In the genomic region with DNA sequence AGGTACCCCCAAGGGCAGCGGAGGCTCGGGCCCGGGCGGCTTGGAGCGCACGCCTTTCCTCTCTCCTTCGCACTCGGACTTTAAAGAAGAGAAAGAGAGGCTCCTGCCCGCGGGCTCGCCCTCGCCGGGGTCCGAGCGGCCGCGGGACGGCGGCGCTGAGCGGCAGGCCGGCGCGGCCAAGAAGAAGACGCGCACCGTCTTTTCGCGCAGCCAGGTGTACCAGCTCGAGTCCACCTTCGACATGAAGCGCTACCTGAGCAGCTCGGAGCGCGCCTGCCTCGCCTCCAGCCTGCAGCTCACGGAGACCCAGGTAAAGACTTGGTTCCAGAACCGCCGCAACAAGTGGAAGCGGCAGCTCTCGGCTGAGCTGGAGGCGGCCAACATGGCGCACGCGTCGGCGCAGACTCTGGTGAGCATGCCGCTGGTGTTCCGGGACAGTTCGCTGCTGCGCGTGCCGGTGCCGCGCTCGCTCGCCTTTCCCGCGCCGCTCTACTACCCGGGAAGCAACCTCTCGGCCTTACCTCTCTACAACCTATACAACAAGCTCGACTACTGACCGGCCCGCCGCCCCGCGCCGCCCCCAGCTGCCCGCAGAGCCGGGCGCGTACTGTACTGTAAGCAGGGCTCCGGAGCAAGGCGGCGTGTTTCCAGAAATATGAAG, we compare ENCODE assay signal across 1 cellular context.
TF ChIP-seq lines count a peak whose summit lies in the region.

No MANE protein-coding gene starts in this region.

TF ChIP-seq in H1, 55 proteins besides CTCF, POLR2A, EP300 and RAD21:
- TF ChIP-seq CHD1 (IDR thresholded peaks at IDR 0.05; ENCODE audit: low read depth, low read length) = no peak
- TF ChIP-seq SAP30 (IDR thresholded peaks at IDR 0.05; ENCODE audit: insufficient read depth, insufficient replicate concordance, low read length) = no peak
- TF ChIP-seq CTBP2 (IDR thresholded peaks at IDR 0.05; ENCODE audit: borderline replicate concordance, insufficient read depth, insufficient read length, low read length) = peak; percentile 69
- TF ChIP-seq PHF8 (conservative IDR thresholded peaks at IDR 0.05; ENCODE audit: low read depth, low read length) = no peak
- TF ChIP-seq CEBPB (IDR thresholded peaks at IDR 0.05; ENCODE audit: low read depth, low read length) = no peak
- TF ChIP-seq, protein P1, sequence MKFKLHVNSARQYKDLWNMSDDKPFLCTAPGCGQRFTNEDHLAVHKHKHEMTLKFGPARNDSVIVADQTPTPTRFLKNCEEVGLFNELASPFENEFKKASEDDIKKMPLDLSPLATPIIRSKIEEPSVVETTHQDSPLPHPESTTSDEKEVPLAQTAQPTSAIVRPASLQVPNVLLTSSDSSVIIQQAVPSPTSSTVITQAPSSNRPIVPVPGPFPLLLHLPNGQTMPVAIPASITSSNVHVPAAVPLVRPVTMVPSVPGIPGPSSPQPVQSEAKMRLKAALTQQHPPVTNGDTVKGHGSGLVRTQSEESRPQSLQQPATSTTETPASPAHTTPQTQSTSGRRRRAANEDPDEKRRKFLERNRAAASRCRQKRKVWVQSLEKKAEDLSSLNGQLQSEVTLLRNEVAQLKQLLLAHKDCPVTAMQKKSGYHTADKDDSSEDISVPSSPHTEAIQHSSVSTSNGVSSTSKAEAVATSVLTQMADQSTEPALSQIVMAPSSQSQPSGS (IDR thresholded peaks at IDR 0.05; ENCODE audit: low read length) = no peak
- TF ChIP-seq BACH1 (IDR thresholded peaks at IDR 0.05; ENCODE audit: low read length) = no peak
- TF ChIP-seq ASH2L (IDR thresholded peaks at IDR 0.05; ENCODE audit: low read length) = peak; percentile 62
- TF ChIP-seq HDAC2 (IDR thresholded peaks at IDR 0.05; ENCODE audit: borderline replicate concordance in 1 of 2, low read depth in 2 of 2, low read length in 2 of 2) = 0 out of 4 replicates have a peak, but pooled peaks of 1 of the 2 experiments have one; percentile 34
- TF ChIP-seq, protein P2, sequence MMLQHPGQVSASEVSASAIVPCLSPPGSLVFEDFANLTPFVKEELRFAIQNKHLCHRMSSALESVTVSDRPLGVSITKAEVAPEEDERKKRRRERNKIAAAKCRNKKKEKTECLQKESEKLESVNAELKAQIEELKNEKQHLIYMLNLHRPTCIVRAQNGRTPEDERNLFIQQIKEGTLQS (IDR thresholded peaks at IDR 0.05; ENCODE audit: insufficient read depth, low read depth, low read length) = no peak
- no peak for TF ChIP-seq SP1 (IDR thresholded peaks at IDR 0.05; ENCODE audit: low read depth, low read length)
- no peak for TF ChIP-seq POU5F1 (IDR thresholded peaks at IDR 0.05; ENCODE audit: low read depth, low read length)
- TF ChIP-seq, protein P3, sequence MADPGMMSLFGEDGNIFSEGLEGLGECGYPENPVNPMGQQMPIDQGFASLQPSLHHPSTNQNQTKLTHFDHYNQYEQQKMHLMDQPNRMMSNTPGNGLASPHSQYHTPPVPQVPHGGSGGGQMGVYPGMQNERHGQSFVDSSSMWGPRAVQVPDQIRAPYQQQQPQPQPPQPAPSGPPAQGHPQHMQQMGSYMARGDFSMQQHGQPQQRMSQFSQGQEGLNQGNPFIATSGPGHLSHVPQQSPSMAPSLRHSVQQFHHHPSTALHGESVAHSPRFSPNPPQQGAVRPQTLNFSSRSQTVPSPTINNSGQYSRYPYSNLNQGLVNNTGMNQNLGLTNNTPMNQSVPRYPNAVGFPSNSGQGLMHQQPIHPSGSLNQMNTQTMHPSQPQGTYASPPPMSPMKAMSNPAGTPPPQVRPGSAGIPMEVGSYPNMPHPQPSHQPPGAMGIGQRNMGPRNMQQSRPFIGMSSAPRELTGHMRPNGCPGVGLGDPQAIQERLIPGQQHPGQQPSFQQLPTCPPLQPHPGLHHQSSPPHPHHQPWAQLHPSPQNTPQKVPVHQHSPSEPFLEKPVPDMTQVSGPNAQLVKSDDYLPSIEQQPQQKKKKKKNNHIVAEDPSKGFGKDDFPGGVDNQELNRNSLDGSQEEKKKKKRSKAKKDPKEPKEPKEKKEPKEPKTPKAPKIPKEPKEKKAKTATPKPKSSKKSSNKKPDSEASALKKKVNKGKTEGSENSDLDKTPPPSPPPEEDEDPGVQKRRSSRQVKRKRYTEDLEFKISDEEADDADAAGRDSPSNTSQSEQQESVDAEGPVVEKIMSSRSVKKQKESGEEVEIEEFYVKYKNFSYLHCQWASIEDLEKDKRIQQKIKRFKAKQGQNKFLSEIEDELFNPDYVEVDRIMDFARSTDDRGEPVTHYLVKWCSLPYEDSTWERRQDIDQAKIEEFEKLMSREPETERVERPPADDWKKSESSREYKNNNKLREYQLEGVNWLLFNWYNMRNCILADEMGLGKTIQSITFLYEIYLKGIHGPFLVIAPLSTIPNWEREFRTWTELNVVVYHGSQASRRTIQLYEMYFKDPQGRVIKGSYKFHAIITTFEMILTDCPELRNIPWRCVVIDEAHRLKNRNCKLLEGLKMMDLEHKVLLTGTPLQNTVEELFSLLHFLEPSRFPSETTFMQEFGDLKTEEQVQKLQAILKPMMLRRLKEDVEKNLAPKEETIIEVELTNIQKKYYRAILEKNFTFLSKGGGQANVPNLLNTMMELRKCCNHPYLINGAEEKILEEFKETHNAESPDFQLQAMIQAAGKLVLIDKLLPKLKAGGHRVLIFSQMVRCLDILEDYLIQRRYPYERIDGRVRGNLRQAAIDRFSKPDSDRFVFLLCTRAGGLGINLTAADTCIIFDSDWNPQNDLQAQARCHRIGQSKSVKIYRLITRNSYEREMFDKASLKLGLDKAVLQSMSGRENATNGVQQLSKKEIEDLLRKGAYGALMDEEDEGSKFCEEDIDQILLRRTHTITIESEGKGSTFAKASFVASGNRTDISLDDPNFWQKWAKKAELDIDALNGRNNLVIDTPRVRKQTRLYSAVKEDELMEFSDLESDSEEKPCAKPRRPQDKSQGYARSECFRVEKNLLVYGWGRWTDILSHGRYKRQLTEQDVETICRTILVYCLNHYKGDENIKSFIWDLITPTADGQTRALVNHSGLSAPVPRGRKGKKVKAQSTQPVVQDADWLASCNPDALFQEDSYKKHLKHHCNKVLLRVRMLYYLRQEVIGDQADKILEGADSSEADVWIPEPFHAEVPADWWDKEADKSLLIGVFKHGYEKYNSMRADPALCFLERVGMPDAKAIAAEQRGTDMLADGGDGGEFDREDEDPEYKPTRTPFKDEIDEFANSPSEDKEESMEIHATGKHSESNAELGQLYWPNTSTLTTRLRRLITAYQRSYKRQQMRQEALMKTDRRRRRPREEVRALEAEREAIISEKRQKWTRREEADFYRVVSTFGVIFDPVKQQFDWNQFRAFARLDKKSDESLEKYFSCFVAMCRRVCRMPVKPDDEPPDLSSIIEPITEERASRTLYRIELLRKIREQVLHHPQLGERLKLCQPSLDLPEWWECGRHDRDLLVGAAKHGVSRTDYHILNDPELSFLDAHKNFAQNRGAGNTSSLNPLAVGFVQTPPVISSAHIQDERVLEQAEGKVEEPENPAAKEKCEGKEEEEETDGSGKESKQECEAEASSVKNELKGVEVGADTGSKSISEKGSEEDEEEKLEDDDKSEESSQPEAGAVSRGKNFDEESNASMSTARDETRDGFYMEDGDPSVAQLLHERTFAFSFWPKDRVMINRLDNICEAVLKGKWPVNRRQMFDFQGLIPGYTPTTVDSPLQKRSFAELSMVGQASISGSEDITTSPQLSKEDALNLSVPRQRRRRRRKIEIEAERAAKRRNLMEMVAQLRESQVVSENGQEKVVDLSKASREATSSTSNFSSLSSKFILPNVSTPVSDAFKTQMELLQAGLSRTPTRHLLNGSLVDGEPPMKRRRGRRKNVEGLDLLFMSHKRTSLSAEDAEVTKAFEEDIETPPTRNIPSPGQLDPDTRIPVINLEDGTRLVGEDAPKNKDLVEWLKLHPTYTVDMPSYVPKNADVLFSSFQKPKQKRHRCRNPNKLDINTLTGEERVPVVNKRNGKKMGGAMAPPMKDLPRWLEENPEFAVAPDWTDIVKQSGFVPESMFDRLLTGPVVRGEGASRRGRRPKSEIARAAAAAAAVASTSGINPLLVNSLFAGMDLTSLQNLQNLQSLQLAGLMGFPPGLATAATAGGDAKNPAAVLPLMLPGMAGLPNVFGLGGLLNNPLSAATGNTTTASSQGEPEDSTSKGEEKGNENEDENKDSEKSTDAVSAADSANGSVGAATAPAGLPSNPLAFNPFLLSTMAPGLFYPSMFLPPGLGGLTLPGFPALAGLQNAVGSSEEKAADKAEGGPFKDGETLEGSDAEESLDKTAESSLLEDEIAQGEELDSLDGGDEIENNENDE (IDR thresholded peaks at IDR 0.05; ENCODE audit: insufficient replicate concordance, low read length) = no peak
- TF ChIP-seq RFX5 (IDR thresholded peaks at IDR 0.05; ENCODE audit: borderline replicate concordance, low read depth, low read length) = no peak
- TF ChIP-seq NANOG (IDR thresholded peaks at IDR 0.05; ENCODE audit: insufficient read depth, low read depth, low read length, poor library complexity, severe bottlenecking) = no peak
- TF ChIP-seq SIN3A (conservative IDR thresholded peaks at IDR 0.05 in 1 of 2, IDR thresholded peaks at IDR 0.05 in 1 of 2; ENCODE audit: low read depth in 1 of 2, low read length in 2 of 2) = no peak
- TF ChIP-seq CBX5 (IDR thresholded peaks at IDR 0.05; ENCODE audit: low read depth, low read length) = no peak
- no peak for TF ChIP-seq RXRA (IDR thresholded peaks at IDR 0.05; ENCODE audit: insufficient read depth, low read depth, low read length)
- no peak for TF ChIP-seq KDM1A (IDR thresholded peaks at IDR 0.05; ENCODE audit: borderline replicate concordance, low read length)
- TF ChIP-seq KDM5A (IDR thresholded peaks at IDR 0.05; ENCODE audit: low read length) = no peak
- no peak for TF ChIP-seq CHD2 (IDR thresholded peaks at IDR 0.05; ENCODE audit: low read length)
- peak; percentile 96 for TF ChIP-seq EZH2 (IDR thresholded peaks at IDR 0.05; ENCODE audit: low read depth, low read length, severe bottlenecking)
- TF ChIP-seq ZNF274 (IDR thresholded peaks at IDR 0.05; ENCODE audit: borderline replicate concordance, extremely low read depth, low read length) = no peak
- peak; percentile 89 for TF ChIP-seq MAX (IDR thresholded peaks at IDR 0.05)
- no peak for TF ChIP-seq TBP (IDR thresholded peaks at IDR 0.05; ENCODE audit: low read depth, low read length)
- TF ChIP-seq CBX8 (IDR thresholded peaks at IDR 0.05; ENCODE audit: borderline replicate concordance, low read depth, low read length) = no peak
- no peak for TF ChIP-seq TEAD4 (IDR thresholded peaks at IDR 0.05; ENCODE audit: low read depth, low read length)
- peak; percentile 76; the same call in 1 of the 2 replicates for TF ChIP-seq YY1 (IDR thresholded peaks at IDR 0.05; ENCODE audit: low read depth, low read length)
- TF ChIP-seq, protein P4, sequence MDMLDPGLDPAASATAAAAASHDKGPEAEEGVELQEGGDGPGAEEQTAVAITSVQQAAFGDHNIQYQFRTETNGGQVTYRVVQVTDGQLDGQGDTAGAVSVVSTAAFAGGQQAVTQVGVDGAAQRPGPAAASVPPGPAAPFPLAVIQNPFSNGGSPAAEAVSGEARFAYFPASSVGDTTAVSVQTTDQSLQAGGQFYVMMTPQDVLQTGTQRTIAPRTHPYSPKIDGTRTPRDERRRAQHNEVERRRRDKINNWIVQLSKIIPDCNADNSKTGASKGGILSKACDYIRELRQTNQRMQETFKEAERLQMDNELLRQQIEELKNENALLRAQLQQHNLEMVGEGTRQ (IDR thresholded peaks at IDR 0.05; ENCODE audit: low read length) = no peak
- no peak for TF ChIP-seq SP4 (IDR thresholded peaks at IDR 0.05; ENCODE audit: low read length)
- TF ChIP-seq TAF7 (optimal IDR thresholded peaks at IDR 0.05; ENCODE audit: borderline replicate concordance, low read depth, low read length) = no peak
- TF ChIP-seq JUN (IDR thresholded peaks at IDR 0.05; ENCODE audit: low read depth, low read length) = no peak
- no peak for TF ChIP-seq SRF (IDR thresholded peaks at IDR 0.05; ENCODE audit: low read depth, low read length)
- peak; percentile 88 for TF ChIP-seq KDM4A (IDR thresholded peaks at IDR 0.05; ENCODE audit: low read depth, low read length, severe bottlenecking)
- TF ChIP-seq SIRT6 (IDR thresholded peaks at IDR 0.05; ENCODE audit: low read length) = no peak
- no peak for TF ChIP-seq POLR2AphosphoS5 (IDR thresholded peaks at IDR 0.05; ENCODE audit: low read depth, low read length)
- no peak for TF ChIP-seq BCL11A (IDR thresholded peaks at IDR 0.05; ENCODE audit: low read depth in 2 of 2, low read length in 2 of 2)
- TF ChIP-seq SP2 (IDR thresholded peaks at IDR 0.05; ENCODE audit: low read length) = no peak
- TF ChIP-seq JUND (IDR thresholded peaks at IDR 0.05; ENCODE audit: low read length) = no peak
- no peak for TF ChIP-seq HDAC6 (IDR thresholded peaks at IDR 0.05; ENCODE audit: low read depth, low read length)
- TF ChIP-seq EGR1 (IDR thresholded peaks at IDR 0.05; ENCODE audit: borderline replicate concordance, low read depth, low read length) = no peak
- TF ChIP-seq BRCA1 (IDR thresholded peaks at IDR 0.05; ENCODE audit: low read depth, low read length) = no peak
- no peak for TF ChIP-seq GTF2F1 (IDR thresholded peaks at IDR 0.05; ENCODE audit: borderline replicate concordance, low read depth, low read length)
- TF ChIP-seq GABPA (IDR thresholded peaks at IDR 0.05; ENCODE audit: borderline replicate concordance, insufficient read depth, low read length) = 0 out of 2 replicates have a peak, but pooled peaks have one; percentile 36
- TF ChIP-seq TAF1 (IDR thresholded peaks at IDR 0.05; ENCODE audit: low read depth, low read length) = no peak
- 0 out of 2 replicates have a peak, but pooled peaks have one; percentile 6 for TF ChIP-seq CREB1 (IDR thresholded peaks at IDR 0.05)
- peak; percentile 95 for TF ChIP-seq E2F6 (IDR thresholded peaks at IDR 0.05)
- no peak for TF ChIP-seq NRF1 (IDR thresholded peaks at IDR 0.05; ENCODE audit: low read depth, low read length)
- no peak for TF ChIP-seq MAFK (IDR thresholded peaks at IDR 0.05; ENCODE audit: low read depth, low read length)
- TF ChIP-seq SIX5 (IDR thresholded peaks at IDR 0.05; ENCODE audit: low read depth, low read length) = no peak
- peak; percentile 43; the same call in 1 of the 2 replicates for TF ChIP-seq RBBP5 (IDR thresholded peaks at IDR 0.05; ENCODE audit: borderline replicate concordance, low read depth, low read length)
- TF ChIP-seq FOSL1 (IDR thresholded peaks at IDR 0.05; ENCODE audit: insufficient read depth, low read depth, low read length) = no peak
- TF ChIP-seq RNF2 (IDR thresholded peaks at IDR 0.05; ENCODE audit: borderline replicate concordance, low read depth, low read length, missing control alignments, poor library complexity, severe bottlenecking) = peak; percentile 94
- peak; percentile 97 for TF ChIP-seq SUZ12 (IDR thresholded peaks at IDR 0.05; ENCODE audit: low read length)
- TF ChIP-seq TCF12 (IDR thresholded peaks at IDR 0.05; ENCODE audit: low read depth, low read length) = no peak
